In the genomic region with DNA sequence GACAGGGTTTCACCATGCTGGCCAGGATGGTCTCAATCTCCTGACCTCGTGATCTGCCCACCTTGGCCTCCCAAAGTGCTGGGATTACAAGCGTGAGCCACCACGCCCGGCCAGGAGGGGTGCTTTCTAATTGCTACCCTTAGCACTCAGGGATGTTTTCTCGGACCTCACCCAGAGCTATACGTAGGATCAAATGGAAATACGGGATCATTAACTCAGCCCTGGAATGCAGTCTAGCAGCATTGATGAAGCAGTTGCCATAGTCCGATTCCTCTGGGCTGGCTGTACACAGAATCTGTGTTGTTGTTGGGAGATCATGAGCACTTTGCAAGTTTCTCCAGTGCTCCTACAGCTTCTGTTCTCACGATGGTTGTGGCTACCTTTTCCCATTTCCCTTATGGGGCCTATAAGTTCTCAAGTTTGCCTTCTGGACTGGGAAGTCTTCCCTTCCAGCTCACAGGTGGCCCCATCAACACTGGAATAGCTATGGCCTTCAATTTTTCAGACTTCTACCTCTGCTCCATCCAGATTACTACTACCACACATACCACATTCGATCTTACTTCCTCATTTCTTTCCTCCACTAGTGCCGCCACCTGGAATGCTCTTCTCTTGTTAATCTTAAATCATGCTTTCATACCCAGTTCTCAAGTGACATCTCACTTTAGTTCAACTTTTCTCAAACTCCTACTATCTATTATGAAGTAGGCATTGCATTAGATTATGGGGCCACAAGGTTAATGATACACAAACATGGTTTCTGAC, we compare ENCODE assay signal across 10 cellular contexts. TPM values are rescaled to one million over a fixed set of nuclear protein-coding genes. Genes with fewer than 3 reads are reported as not detected.
DNase-seq lines count a peak whose midpoint lies in the region; ATAC-seq and TF ChIP-seq lines count a peak whose summit lies in the region.
"Had no signal": no experiment of that assay in that cellular context is flagged by ENCODE, and none has a peak within 500 bp of the region (broad histone marks: within the 10 kb centered on the region; RNA-seq: fewer than 3 reads in every experiment).

No MANE protein-coding gene starts in this region.

- H3K4me1 ChIP-seq in adrenal gland (replicated peaks in 1 of 2) (no peaks in the 10 kb centered on the region), right atrium auricular region (no peaks in the 10 kb centered on the region)

- no peaks in the 10 kb centered on the region for H3K27me3 Mint-ChIP-seq in WTC11 (ENCODE audit: low read depth)

- POLR2A ChIA-PET in WTC11 (lab: Charles Lee): interaction anchor here (1.0 kb wide), 1 partner anchor 15 kb away, joined by 3 read pairs; the partner anchor contains the start of gene PCF11

- no peak for TF ChIP-seq CTCF in adrenal gland (IDR thresholded peaks at IDR 0.05)
- TF ChIP-seq CTCF in right atrium auricular region (IDR thresholded peaks at IDR 0.05): no peak
- no peak for TF ChIP-seq CTCF in WTC11 (IDR thresholded peaks at IDR 0.05)

- no peaks in the 10 kb centered on the region for H3K36me3 ChIP-seq in adrenal gland (replicated peaks in 1 of 2)
- no peaks in the 10 kb centered on the region for H3K36me3 ChIP-seq in right atrium auricular region
- H3K36me3 ChIP-seq: heart left ventricle had no signal

- no peak overlapping the region for H3K4me3 Mint-ChIP-seq in WTC11
- H3K4me3 Mint-ChIP-seq: nephron had no signal

- H3K9me3 ChIP-seq in adrenal gland (replicated peaks in 1 of 3) (no peaks in the 10 kb centered on the region), right atrium auricular region (no peaks in the 10 kb centered on the region)
- H3K9me3 ChIP-seq: heart left ventricle had no signal

- peak; percentile 82 for ATAC-seq in GM18873 (IDR thresholded peaks at IDR 0.05; ENCODE audit: low FRiP score, unreplicated experiment)
- ATAC-seq in HG02571 (IDR thresholded peaks at IDR 0.05; ENCODE audit: unreplicated experiment): peak; percentile 87
- peak; percentile 77 for ATAC-seq in HG03520 (IDR thresholded peaks at IDR 0.05; ENCODE audit: unreplicated experiment)
- no peak for ATAC-seq in WTC11
- ATAC-seq: heart left ventricle had no signal

- 88 to 92% (median 91%) methylated on average over 9 to 11 of the region's 11 CpGs for WGBS in adrenal gland, 4 donors

- CTCF ChIA-PET in WTC11 (lab: Charles Lee): interaction anchor here (0.6 kb wide), 1 partner anchor 32 kb away, joined by 3 read pairs; no protein-coding TSS in a partner anchor

- no peaks in the 10 kb centered on the region for H3K9me3 Mint-ChIP-seq in WTC11
- H3K9me3 Mint-ChIP-seq: nephron had no signal

- intact Hi-C loops in adrenal gland (cut with DNase I): no loop called here

- no peak for TF ChIP-seq POLR2A in adrenal gland (IDR thresholded peaks at IDR 0.05)

- H3K27ac ChIP-seq in adrenal gland (no peak overlapping the region), right atrium auricular region (no peak overlapping the region)
- H3K27ac ChIP-seq: heart left ventricle had no signal

- H3K27me3 ChIP-seq in adrenal gland (no peaks in the 10 kb centered on the region), right atrium auricular region (no peaks in the 10 kb centered on the region)
- H3K27me3 ChIP-seq: heart left ventricle had no signal

- no peak overlapping the region; the same call in 1 of the 2 replicates for H3K27ac Mint-ChIP-seq in WTC11
- H3K27ac Mint-ChIP-seq: nephron had no signal

- no peaks in the 10 kb centered on the region for H3K4me1 Mint-ChIP-seq in WTC11
- H3K4me1 Mint-ChIP-seq: nephron had no signal

- H3K36me3 Mint-ChIP-seq in WTC11: no peaks in the 10 kb centered on the region

- H3K4me3 ChIP-seq in adrenal gland (no peak overlapping the region), right atrium auricular region (no peak overlapping the region)
- H3K4me3 ChIP-seq: heart left ventricle had no signal

- DNase-seq in left kidney (ENCODE audit: low read depth, low spot score): peak; percentile 53
- no peak for DNase-seq in adrenal gland
- DNase-seq in right atrium auricular region (ENCODE audit: low spot score): no peak
- no peak for DNase-seq in WTC11 (ENCODE audit: low spot score)
- DNase-seq in cortex of kidney (lab: John Stamatoyannopoulos, UW): no peak
- DNase-seq: heart left ventricle had no signal

TF ChIP-seq in WTC11, 78 proteins besides CTCF, POLR2A, EP300 and RAD21 (continues in another document):
- TF ChIP-seq ZNF416 (CRISPR knock-in tag; IDR thresholded peaks at IDR 0.05) (no peak), FOXP4 (CRISPR knock-in tag; IDR thresholded peaks at IDR 0.05) (no peak), NFE2L1 (CRISPR knock-in tag; IDR thresholded peaks at IDR 0.05) (no peak), ATF2 (CRISPR knock-in tag; IDR thresholded peaks at IDR 0.05; ENCODE audit: borderline replicate concordance, low read depth) (no peak), ESRRA (CRISPR knock-in tag; IDR thresholded peaks at IDR 0.05; ENCODE audit: borderline replicate concordance) (no peak), FOXP1 (CRISPR knock-in tag; IDR thresholded peaks at IDR 0.05; ENCODE audit: borderline replicate concordance) (no peak), ZNF512 (CRISPR knock-in tag; IDR thresholded peaks at IDR 0.05; ENCODE audit: borderline replicate concordance) (no peak), EMX1 (CRISPR knock-in tag; IDR thresholded peaks at IDR 0.05) (no peak)
- TF ChIP-seq, protein P1, sequence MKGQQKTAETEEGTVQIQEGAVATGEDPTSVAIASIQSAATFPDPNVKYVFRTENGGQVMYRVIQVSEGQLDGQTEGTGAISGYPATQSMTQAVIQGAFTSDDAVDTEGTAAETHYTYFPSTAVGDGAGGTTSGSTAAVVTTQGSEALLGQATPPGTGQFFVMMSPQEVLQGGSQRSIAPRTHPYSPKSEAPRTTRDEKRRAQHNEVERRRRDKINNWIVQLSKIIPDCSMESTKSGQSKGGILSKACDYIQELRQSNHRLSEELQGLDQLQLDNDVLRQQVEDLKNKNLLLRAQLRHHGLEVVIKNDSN (CRISPR knock-in tag; IDR thresholded peaks at IDR 0.05): no peak

RNA-seq across cellular contexts. Expression of gene PCF11, which starts 16.1 kb away (rescaled TPM):
- total RNA-seq in adrenal gland (10 to 100 TPM; 20.2 to 62.8 (median 47.3) TPM), right atrium auricular region (10 to 100 TPM; 26.9 to 30.5 TPM), WTC11 (2021) (46.1 to 56.2 TPM (median 46.5 TPM) in 3 replicates)
- polyA plus RNA-seq in adrenal gland: 10 to 100 TPM; 40.0 to 46.9 (median 46.8) TPM

RNA-seq across cellular contexts. Expression of gene ANKRD42, which starts 52.6 kb away (rescaled TPM):
- total RNA-seq in adrenal gland (10 to 100 TPM; 15.3 to 34.3 (median 25.9) TPM), right atrium auricular region (1 to 10 TPM; 7.7 to 8.0 TPM), WTC11 (2021) (5.7 to 6.6 TPM (median 5.8 TPM) in 3 replicates)
- polyA plus RNA-seq in adrenal gland: 10 to 100 TPM in 2 of 3 donors, 1 to 10 TPM in 1; 9.0 to 23.6 (median 12.4) TPM
